Comparison of ENCODE assay signal across 19 cellular contexts in genomic region chr7:95845007-95845406, GRCh38.
"Had no signal": no experiment of that assay in that cellular context is flagged by ENCODE, and none has a peak within 500 bp of the region (broad histone marks: within the 10 kb centered on the region; RNA-seq: fewer than 3 reads in every experiment).

No MANE protein-coding gene starts in this region.

- H3K36me3 ChIP-seq: ascending aorta, gastroesophageal sphincter, heart left ventricle, ovary, right lobe of liver, thoracic aorta, upper lobe of right lung had no signal

- H3K27ac ChIP-seq: ascending aorta, dorsolateral prefrontal cortex, gastroesophageal sphincter, heart left ventricle, ovary, right lobe of liver, thoracic aorta, upper lobe of right lung had no signal

- H3K4me1 ChIP-seq: ascending aorta, gastroesophageal sphincter, right lobe of liver, upper lobe of right lung had no signal

- H3K4me1 Mint-ChIP-seq: activated CD4-positive, alpha-beta T cell treated with anti-CD3 and anti-CD28 coated beads, Interleukin-2, amount 10 ng/mL, durations not matched to agents 7 days and 5 days; activated naive CD4-positive, alpha-beta T cell treated with anti-CD3 and anti-CD28 coated beads, Interleukin-2, amount 10 ng/mL, durations not matched to agents 7 days and 5 days; activated naive CD8-positive, alpha-beta T cell treated with anti-CD3 and anti-CD28 coated beads, Interleukin-2, amount 50 U/mL, for 24 hours; naive thymus-derived CD4-positive, alpha-beta T cell had no signal

- H3K9me3 Mint-ChIP-seq: activated CD4-positive, alpha-beta T cell treated with anti-CD3 and anti-CD28 coated beads, Interleukin-2, amount 10 ng/mL, durations not matched to agents 7 days and 5 days; activated naive CD4-positive, alpha-beta T cell treated with anti-CD3 and anti-CD28 coated beads, Interleukin-2, amount 10 ng/mL, durations not matched to agents 7 days and 5 days; activated naive CD8-positive, alpha-beta T cell treated with anti-CD3 and anti-CD28 coated beads, Interleukin-2, amount 50 U/mL, for 24 hours had no signal

- H3K27ac Mint-ChIP-seq: activated CD4-positive, alpha-beta T cell treated with anti-CD3 and anti-CD28 coated beads, Interleukin-2, amount 10 ng/mL, durations not matched to agents 7 days and 5 days; activated naive CD4-positive, alpha-beta T cell treated with anti-CD3 and anti-CD28 coated beads, Interleukin-2, amount 10 ng/mL, durations not matched to agents 7 days and 5 days; activated naive CD8-positive, alpha-beta T cell treated with anti-CD3 and anti-CD28 coated beads, Interleukin-2, amount 50 U/mL, for 24 hours; naive thymus-derived CD4-positive, alpha-beta T cell; T-helper 1 cell treated with Interleukin-12 subunit alpha and Interleukin-12 subunit beta and Interleukin-4 antibody, amounts not matched to agents 30 μg/mL and 1 μg/mL, for 36 hours had no signal

- DNase-seq: activated CD4-positive, alpha-beta T cell treated with anti-CD3 and anti-CD28 coated beads, Interleukin-2, amount 10 ng/mL, durations not matched to agents 7 days and 5 days; activated CD8-positive, alpha-beta memory T cell treated with anti-CD3 and anti-CD28 coated beads, Interleukin-2, amount 50 U/mL, for 4 hours; activated naive CD4-positive, alpha-beta T cell treated with anti-CD3 and anti-CD28 coated beads, Interleukin-2, amount 10 ng/mL, durations not matched to agents 7 days and 5 days; activated naive CD8-positive, alpha-beta T cell treated with anti-CD3 and anti-CD28 coated beads, Interleukin-2, amount 50 U/mL, for 24 hours; activated T-cell treated with anti-CD3 and anti-CD28 coated beads, Interleukin-2, amount 50 U/mL, for 4 hours; dorsolateral prefrontal cortex; heart left ventricle; mesenchymal stem cell; naive thymus-derived CD4-positive, alpha-beta T cell; ovary; right lobe of liver; stimulated activated CD4-positive, alpha-beta T cell treated with anti-CD3 and anti-CD28 coated beads, Interleukin-4, amount 100 ng/mL, for 1 hour; upper lobe of right lung had no signal

- H3K4me3 ChIP-seq: ascending aorta, dorsolateral prefrontal cortex, gastroesophageal sphincter, heart left ventricle, ovary, right lobe of liver, smooth muscle cell, thoracic aorta, upper lobe of right lung had no signal

- H3K27me3 Mint-ChIP-seq: activated CD4-positive, alpha-beta T cell treated with anti-CD3 and anti-CD28 coated beads, Interleukin-2, amount 10 ng/mL, durations not matched to agents 7 days and 5 days; activated naive CD4-positive, alpha-beta T cell treated with anti-CD3 and anti-CD28 coated beads, Interleukin-2, amount 10 ng/mL, durations not matched to agents 7 days and 5 days; activated naive CD8-positive, alpha-beta T cell treated with anti-CD3 and anti-CD28 coated beads, Interleukin-2, amount 50 U/mL, for 24 hours had no signal

- H3K9me3 ChIP-seq: ascending aorta, ovary, right lobe of liver, thoracic aorta, upper lobe of right lung had no signal

- H3K4me3 Mint-ChIP-seq: activated CD4-positive, alpha-beta T cell treated with anti-CD3 and anti-CD28 coated beads, Interleukin-2, amount 10 ng/mL, durations not matched to agents 7 days and 5 days; activated naive CD4-positive, alpha-beta T cell treated with anti-CD3 and anti-CD28 coated beads, Interleukin-2, amount 10 ng/mL, durations not matched to agents 7 days and 5 days; activated naive CD8-positive, alpha-beta T cell treated with anti-CD3 and anti-CD28 coated beads, Interleukin-2, amount 50 U/mL, for 24 hours; activated T-cell treated with anti-CD3 and anti-CD28 coated beads, Interleukin-2, amount 50 U/mL, for 4 hours; naive thymus-derived CD4-positive, alpha-beta T cell; T-helper 1 cell treated with Interleukin-12 subunit alpha and Interleukin-12 subunit beta and Interleukin-4 antibody, amounts not matched to agents 30 μg/mL and 1 μg/mL, for 36 hours had no signal

- H3K27me3 ChIP-seq: ascending aorta, dorsolateral prefrontal cortex, gastroesophageal sphincter, heart left ventricle, ovary, right lobe of liver, upper lobe of right lung had no signal

- ATAC-seq: activated CD4-positive, CD25-positive, alpha-beta regulatory T cell treated with anti-CD3 and anti-CD28 coated beads, Interleukin-2, amount 50 U/mL, for 24 hours; activated naive CD8-positive, alpha-beta T cell treated with anti-CD3 and anti-CD28 coated beads, Interleukin-2, amount 50 U/mL, for 24 hours; activated T-cell treated with anti-CD3 and anti-CD28 coated beads, Interleukin-2, amount 50 U/mL, for 4 hours; gastroesophageal sphincter; naive thymus-derived CD4-positive, alpha-beta T cell; right lobe of liver; upper lobe of right lung had no signal
